Comparison of ENCODE assay signal across 1 cellular context in genomic region chr19:12986726-12987125, GRCh38.
TF ChIP-seq lines count a peak whose summit lies in the region.

No MANE protein-coding gene starts in this region.

TF ChIP-seq in H1, 55 proteins besides CTCF, POLR2A, EP300 and RAD21:
- TF ChIP-seq USF2 (IDR thresholded peaks at IDR 0.05; ENCODE audit: low read length): no peak
- no peak for TF ChIP-seq POU5F1 (IDR thresholded peaks at IDR 0.05; ENCODE audit: low read depth, low read length)
- TF ChIP-seq TCF12 (IDR thresholded peaks at IDR 0.05; ENCODE audit: low read depth, low read length): no peak
- TF ChIP-seq CBX8 (IDR thresholded peaks at IDR 0.05; ENCODE audit: borderline replicate concordance, low read depth, low read length): no peak
- TF ChIP-seq HDAC6 (IDR thresholded peaks at IDR 0.05; ENCODE audit: low read depth, low read length): no peak
- TF ChIP-seq SP2 (IDR thresholded peaks at IDR 0.05; ENCODE audit: low read length): no peak
- no peak for TF ChIP-seq JUND (IDR thresholded peaks at IDR 0.05; ENCODE audit: low read length)
- TF ChIP-seq ASH2L (IDR thresholded peaks at IDR 0.05; ENCODE audit: low read length): no peak
- no peak for TF ChIP-seq ZNF274 (IDR thresholded peaks at IDR 0.05; ENCODE audit: borderline replicate concordance, extremely low read depth, low read length)
- no peak for TF ChIP-seq POLR2AphosphoS5 (IDR thresholded peaks at IDR 0.05; ENCODE audit: low read depth, low read length)
- TF ChIP-seq EGR1 (IDR thresholded peaks at IDR 0.05; ENCODE audit: borderline replicate concordance, low read depth, low read length): no peak
- no peak for TF ChIP-seq MAX (IDR thresholded peaks at IDR 0.05)
- no peak for TF ChIP-seq ATF3 (IDR thresholded peaks at IDR 0.05; ENCODE audit: insufficient read depth, low read depth, low read length)
- no peak for TF ChIP-seq BACH1 (IDR thresholded peaks at IDR 0.05; ENCODE audit: low read length)
